In the genomic region with DNA sequence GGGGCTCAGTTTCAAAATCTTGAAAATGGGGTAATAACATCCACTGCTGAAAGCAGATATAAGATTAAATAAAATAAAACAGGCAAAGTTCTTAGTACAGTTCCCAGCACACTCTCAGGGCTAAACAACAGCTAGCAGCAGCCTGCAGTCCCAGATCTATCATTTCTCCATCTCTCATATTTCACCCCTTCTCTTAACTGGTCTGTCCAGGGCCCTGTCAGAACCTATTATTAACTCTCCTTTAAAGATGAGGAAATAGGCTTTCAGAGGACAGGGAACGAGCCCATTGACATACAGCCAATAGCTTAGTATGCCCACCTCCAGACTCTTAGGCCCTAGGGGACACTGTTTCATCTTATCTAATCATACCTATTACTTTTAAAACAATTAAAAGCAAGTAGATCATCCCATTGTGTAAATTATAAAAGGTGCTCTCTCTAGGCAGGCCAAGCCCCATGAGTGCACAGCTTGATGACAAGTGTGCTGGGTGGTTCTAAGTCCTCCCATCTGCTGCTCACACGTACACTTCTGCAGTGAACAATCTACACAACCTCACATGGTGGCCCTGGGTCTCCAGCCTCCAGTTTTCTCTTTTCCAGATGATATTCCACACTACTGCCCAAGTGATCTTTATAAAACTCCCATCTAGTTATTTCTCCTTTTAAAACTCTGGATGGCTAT, we compare ENCODE assay signal across 23 cellular contexts.
DNase-seq lines count a peak whose midpoint lies in the region; ATAC-seq and TF ChIP-seq lines count a peak whose summit lies in the region.
"Had no signal": no experiment of that assay in that cellular context is flagged by ENCODE, and none has a peak within 500 bp of the region (broad histone marks: within the 10 kb centered on the region; RNA-seq: fewer than 3 reads in every experiment).

No MANE protein-coding gene starts in this region.

- no peak for TF ChIP-seq RAD21 in IMR-90 (IDR thresholded peaks at IDR 0.05; ENCODE audit: low read length)

- H3K56ac ChIP-seq in IMR-90 (ENCODE audit: extremely low read depth, insufficient read depth, low read length) = no peak overlapping the region

- dilution Hi-C loops in IMR-90 (cut with HindIII; ENCODE audit: low sequenced_read_pairs, unreplicated experiment) = no loop called here

- H3K27me3 ChIP-seq in IMR-90 (ENCODE audit: control insufficient read depth, insufficient read depth, low read length) = no peaks in the 10 kb centered on the region
- H3K27me3 ChIP-seq in skeletal muscle tissue (ENCODE audit: control insufficient read depth in 3 of 3, insufficient read depth in 3 of 3, low read length in 3 of 3) = no peaks in the 10 kb centered on the region
- H3K27me3 ChIP-seq: ascending aorta, ovary, Peyer's patch, SJSA1 had no signal

- H3K36me3 ChIP-seq in IMR-90 (ENCODE audit: control insufficient read depth, insufficient read depth, low read length) = no peaks in the 10 kb centered on the region
- no peaks in the 10 kb centered on the region for H3K36me3 ChIP-seq in skeletal muscle tissue (ENCODE audit: control insufficient read depth in 3 of 3, insufficient read depth in 3 of 3, low read length in 3 of 3)
- H3K36me3 ChIP-seq: ascending aorta, ovary, Peyer's patch, SJSA1 had no signal

- TF ChIP-seq CTCF in IMR-90 (conservative IDR thresholded peaks at IDR 0.05; ENCODE audit: low read depth, low read length) = no peak
- no peak for TF ChIP-seq CTCF in choroid plexus epithelial cell (conservative IDR thresholded peaks at IDR 0.05; ENCODE audit: low read depth, low read length)

- no peak overlapping the region; the same call in 1 of the 2 replicates for H2BK20ac ChIP-seq in IMR-90 (ENCODE audit: low read depth, low read length)

- no peak overlapping the region for H3K4me3 ChIP-seq in IMR-90 (ENCODE audit: insufficient read depth, low read depth, low read length)
- H3K4me3 ChIP-seq in choroid plexus epithelial cell (ENCODE audit: low read depth, low read length) = no peak overlapping the region
- no peak overlapping the region for H3K4me3 ChIP-seq in skeletal muscle tissue (ENCODE audit: low read length in 3 of 3)
- H3K4me3 ChIP-seq: ascending aorta, ovary, Peyer's patch, SJSA1 had no signal

- H3K18ac ChIP-seq in IMR-90 (ENCODE audit: low read depth, low read length) = no peak overlapping the region

- no CpG with 5 or more reads among the region's 2 CpGs for WGBS in IMR-90 (ENCODE audit: extremely low coverage in 2 of 2, insufficient read length in 1 of 2), 2 experiments

- H2AFZ ChIP-seq in IMR-90 (replicated peaks; ENCODE audit: low read length, poor library complexity) = no peak overlapping the region

- peaks cover 12 to 15% of the 10 kb centered on the region in 2 experiments for H3K79me1 ChIP-seq in IMR-90 (ENCODE audit: low read depth in 1 of 2, low read length in 2 of 2)

- H4K91ac ChIP-seq in IMR-90 (ENCODE audit: insufficient read depth, low read depth, low read length) = no peak overlapping the region

- H3K4me1 ChIP-seq in IMR-90 (ENCODE audit: control insufficient read depth, insufficient read depth, low read length) (peaks cover 5% of the 10 kb centered on the region; the same call in 1 of the 2 replicates), skeletal muscle tissue (ENCODE audit: control insufficient read depth in 3 of 3, insufficient read depth in 3 of 3, low read length in 3 of 3) (peaks cover 20 to 21% (median 21%) of the 10 kb centered on the region in 3 donors)
- H3K4me1 ChIP-seq: Peyer's patch, SJSA1 had no signal

- H3K4me2 ChIP-seq in IMR-90 (ENCODE audit: low read depth, low read length) = no peak overlapping the region

- no peak overlapping the region for H3K27ac ChIP-seq in IMR-90 (ENCODE audit: insufficient read depth, low read length)
- H3K27ac ChIP-seq in skeletal muscle tissue (ENCODE audit: low read depth, low read length) = peak overlapping the region; percentile 6
- H3K27ac ChIP-seq: ascending aorta, C4-2B, ovary, Peyer's patch, SJSA1 had no signal

- in situ Hi-C loops in IMR-90 (cut with MboI; ENCODE audit: low sequenced_read_pairs) = no loop called here

- CTCF ChIA-PET in IMR-90 (lab: Yijun Ruan, JAX) = no interaction called here

- intact Hi-C loops in IMR-90 (cut with micrococcal nuclease) = no loop called here

- H2BK15ac ChIP-seq in IMR-90 (ENCODE audit: low read depth, low read length) = no peak overlapping the region

- H4K5ac ChIP-seq in IMR-90 (ENCODE audit: low read depth, low read length) = no peak overlapping the region; the same call in 1 of the 2 replicates

- no peak for ATAC-seq in IMR-90 (ENCODE audit: low read depth)
- ATAC-seq: activated CD8-positive, alpha-beta T cell treated with anti-CD3 and anti-CD28 coated beads for 36 hours; stimulated activated memory B cell treated with anti-CD40 and anti-IgM and Interleukin-4, amounts not matched to agents 10 μg/mL and 1 μg/mL and 100 μg/mL, for 72 hours had no signal

- DNase-seq in IMR-90 (no peak), NCI-H69 (lab: John Stamatoyannopoulos, UW) (peak; percentile 76), choroid plexus epithelial cell (ENCODE audit: low read depth) (peak; percentile 29), NCI-H1048 (lab: John Stamatoyannopoulos, UW) (no peak), DMS153 (lab: John Stamatoyannopoulos, UW) (no peak), NK-92 (lab: John Stamatoyannopoulos, UW; ENCODE audit: unreplicated experiment) (no peak)
- DNase-seq: activated CD4-positive, CD25-positive, alpha-beta regulatory T cell treated with anti-CD3 and anti-CD28 coated beads, Interleukin-2, amount 50 U/mL, for 72 hours; activated CD8-positive, alpha-beta T cell treated with anti-CD3 and anti-CD28 coated beads for 36 hours; cerebellar nuclear complex; DND-41; HCEC 1CT; KG1; MM.1S; NCI-H1417 treated with DMSO at 0.1 percent for 48 hours; ovary; Peyer's patch; stimulated activated CD4-positive, alpha-beta T cell treated with anti-CD3 and anti-CD28 coated beads, Interleukin-4, amount 100 ng/mL, for 24 hours; T-helper 1 cell had no signal

- H2AK9ac ChIP-seq in IMR-90 (replicated peaks; ENCODE audit: low read depth, low read length, poor library complexity) = no peak overlapping the region

- no peaks in the 10 kb centered on the region for H3K9me3 ChIP-seq in IMR-90 (ENCODE audit: control insufficient read depth, insufficient read depth, low read length)
- H3K9me3 ChIP-seq in skeletal muscle tissue (ENCODE audit: control insufficient read depth in 3 of 3, low read length in 3 of 3) = no peaks in the 10 kb centered on the region
- H3K9me3 ChIP-seq: ascending aorta, ovary, Peyer's patch, SJSA1 had no signal

- BruUV-seq in IMR-90 (replicated peaks; lab: Mats Ljungman, UMichigan) = no TSS peak

- peaks cover 6% of the 10 kb centered on the region for H3K9me1 ChIP-seq in IMR-90 (ENCODE audit: insufficient read depth, low read length)

- peak overlapping the region; percentile 46 for H2BK5ac ChIP-seq in IMR-90 (ENCODE audit: low read depth, low read length, poor library complexity, severe bottlenecking)

- H2AK5ac ChIP-seq in IMR-90 (ENCODE audit: low read depth, low read length) = no peak overlapping the region

- H3K14ac ChIP-seq in IMR-90 (replicated peaks; ENCODE audit: low read depth, low read length) = no peak overlapping the region

- H3K4ac ChIP-seq in IMR-90 (ENCODE audit: low read depth, low read length) = no peak overlapping the region

- POLR2A ChIA-PET in IMR-90 (lab: Charles Lee; ENCODE audit: unreplicated experiment) = no interaction called here

- no peaks in the 10 kb centered on the region; the same call in 1 of the 2 replicates for H4K20me1 ChIP-seq in IMR-90 (ENCODE audit: insufficient read depth, low read length)

- H2BK120ac ChIP-seq in IMR-90 (ENCODE audit: low read depth, low read length) = no peak overlapping the region

- TF ChIP-seq POLR2A in IMR-90 (IDR thresholded peaks at IDR 0.05; ENCODE audit: low read depth, low read length) = no peak

- no peak overlapping the region for H3K9ac ChIP-seq in IMR-90 (ENCODE audit: low read depth, low read length)
- H3K9ac ChIP-seq in skeletal muscle tissue (ENCODE audit: low read depth in 1 of 3, low read length in 3 of 3) = no peak overlapping the region

- H4K8ac ChIP-seq in IMR-90 (ENCODE audit: low read depth in 2 of 2, low read length in 2 of 2) = no peak overlapping the region

- H3K23ac ChIP-seq in IMR-90 (ENCODE audit: low read depth, low read length) = no peak overlapping the region

TF ChIP-seq in IMR-90, 13 proteins besides CTCF, POLR2A, EP300 and RAD21:
- TF ChIP-seq RCOR1 (IDR thresholded peaks at IDR 0.05; ENCODE audit: insufficient replicate concordance, low read length) = no peak
- TF ChIP-seq FOS (IDR thresholded peaks at IDR 0.05; ENCODE audit: low read depth, low read length) = no peak
- no peak for TF ChIP-seq BHLHE40 (IDR thresholded peaks at IDR 0.05; ENCODE audit: low read depth, low read length)
- no peak for TF ChIP-seq MAFK (IDR thresholded peaks at IDR 0.05; ENCODE audit: low read depth, low read length)
- TF ChIP-seq MAZ (IDR thresholded peaks at IDR 0.05; ENCODE audit: borderline replicate concordance, low read depth, low read length) = no peak
- no peak for TF ChIP-seq CEBPB (IDR thresholded peaks at IDR 0.05; ENCODE audit: low read depth, low read length)
- TF ChIP-seq, protein P1, sequence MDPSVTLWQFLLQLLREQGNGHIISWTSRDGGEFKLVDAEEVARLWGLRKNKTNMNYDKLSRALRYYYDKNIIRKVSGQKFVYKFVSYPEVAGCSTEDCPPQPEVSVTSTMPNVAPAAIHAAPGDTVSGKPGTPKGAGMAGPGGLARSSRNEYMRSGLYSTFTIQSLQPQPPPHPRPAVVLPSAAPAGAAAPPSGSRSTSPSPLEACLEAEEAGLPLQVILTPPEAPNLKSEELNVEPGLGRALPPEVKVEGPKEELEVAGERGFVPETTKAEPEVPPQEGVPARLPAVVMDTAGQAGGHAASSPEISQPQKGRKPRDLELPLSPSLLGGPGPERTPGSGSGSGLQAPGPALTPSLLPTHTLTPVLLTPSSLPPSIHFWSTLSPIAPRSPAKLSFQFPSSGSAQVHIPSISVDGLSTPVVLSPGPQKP (IDR thresholded peaks at IDR 0.05; ENCODE audit: borderline replicate concordance, low read depth, low read length) = no peak
- TF ChIP-seq CHD1 (IDR thresholded peaks at IDR 0.05; ENCODE audit: low read depth, low read length) = no peak
- no peak for TF ChIP-seq SMC3 (IDR thresholded peaks at IDR 0.05; ENCODE audit: low read depth, low read length)
- no peak for TF ChIP-seq USF2 (IDR thresholded peaks at IDR 0.05; ENCODE audit: low read depth, low read length)

Comparison
In these comparisons a context has a peak if more than half of its experiments do, and no peak if none do; other contexts are left out.
1. DNase-seq: peak in NCI-H69 (single experiment) and choroid plexus epithelial cell (single experiment); none in IMR-90 (single experiment), NCI-H1048 (single experiment), DMS153 (single experiment) and NK-92 (single experiment).